1 cellular context compared by ENCODE assay signal in the genomic region with DNA sequence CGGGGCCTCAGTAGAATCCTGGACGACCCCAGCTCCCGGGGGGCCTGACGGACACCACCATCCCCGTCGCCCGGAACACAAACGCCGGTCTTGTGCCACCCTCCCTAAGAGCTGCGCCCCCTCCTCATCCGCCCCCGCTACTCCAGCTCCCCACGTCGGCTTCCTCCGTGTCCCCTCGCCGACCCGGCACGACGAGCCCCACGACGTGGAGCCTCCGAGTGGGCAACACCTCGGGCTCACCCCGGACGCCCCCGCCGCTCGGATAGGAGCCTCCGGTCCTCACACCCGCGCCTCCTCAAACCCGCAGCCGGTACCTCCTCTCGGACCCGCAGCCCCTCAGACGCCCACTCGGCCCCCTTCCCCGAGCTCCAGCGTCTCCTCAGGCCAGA.
A peak's percentile ranks its signal among the peaks of the same experiment; 100 is the strongest.
TF ChIP-seq lines count a peak whose summit lies in the region.

No MANE protein-coding gene starts in this region.

TF ChIP-seq in HepG2, 621 proteins besides CTCF, POLR2A, EP300 and RAD21 (continued from another document):
- TF ChIP-seq, protein P1, sequence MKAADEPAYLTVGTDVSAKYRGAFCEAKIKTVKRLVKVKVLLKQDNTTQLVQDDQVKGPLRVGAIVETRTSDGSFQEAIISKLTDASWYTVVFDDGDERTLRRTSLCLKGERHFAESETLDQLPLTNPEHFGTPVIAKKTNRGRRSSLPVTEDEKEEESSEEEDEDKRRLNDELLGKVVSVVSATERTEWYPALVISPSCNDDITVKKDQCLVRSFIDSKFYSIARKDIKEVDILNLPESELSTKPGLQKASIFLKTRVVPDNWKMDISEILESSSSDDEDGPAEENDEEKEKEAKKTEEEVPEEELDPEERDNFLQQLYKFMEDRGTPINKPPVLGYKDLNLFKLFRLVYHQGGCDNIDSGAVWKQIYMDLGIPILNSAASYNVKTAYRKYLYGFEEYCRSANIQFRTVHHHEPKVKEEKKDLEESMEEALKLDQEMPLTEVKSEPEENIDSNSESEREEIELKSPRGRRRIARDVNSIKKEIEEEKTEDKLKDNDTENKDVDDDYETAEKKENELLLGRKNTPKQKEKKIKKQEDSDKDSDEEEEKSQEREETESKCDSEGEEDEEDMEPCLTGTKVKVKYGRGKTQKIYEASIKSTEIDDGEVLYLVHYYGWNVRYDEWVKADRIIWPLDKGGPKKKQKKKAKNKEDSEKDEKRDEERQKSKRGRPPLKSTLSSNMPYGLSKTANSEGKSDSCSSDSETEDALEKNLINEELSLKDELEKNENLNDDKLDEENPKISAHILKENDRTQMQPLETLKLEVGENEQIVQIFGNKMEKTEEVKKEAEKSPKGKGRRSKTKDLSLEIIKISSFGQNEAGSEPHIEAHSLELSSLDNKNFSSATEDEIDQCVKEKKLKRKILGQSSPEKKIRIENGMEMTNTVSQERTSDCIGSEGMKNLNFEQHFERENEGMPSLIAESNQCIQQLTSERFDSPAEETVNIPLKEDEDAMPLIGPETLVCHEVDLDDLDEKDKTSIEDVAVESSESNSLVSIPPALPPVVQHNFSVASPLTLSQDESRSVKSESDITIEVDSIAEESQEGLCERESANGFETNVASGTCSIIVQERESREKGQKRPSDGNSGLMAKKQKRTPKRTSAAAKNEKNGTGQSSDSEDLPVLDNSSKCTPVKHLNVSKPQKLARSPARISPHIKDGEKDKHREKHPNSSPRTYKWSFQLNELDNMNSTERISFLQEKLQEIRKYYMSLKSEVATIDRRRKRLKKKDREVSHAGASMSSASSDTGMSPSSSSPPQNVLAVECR (CRISPR knock-in tag; IDR thresholded peaks at IDR 0.05; ENCODE audit: borderline replicate concordance) = no peak
- TF ChIP-seq POLR2AphosphoS5 (IDR thresholded peaks at IDR 0.05; ENCODE audit: low read depth, low read length) (no peak), ZFYVE20 (CRISPR knock-in tag; IDR thresholded peaks at IDR 0.05; ENCODE audit: borderline replicate concordance, low read depth) (no peak), ZNF484 (CRISPR knock-in tag; IDR thresholded peaks at IDR 0.05; ENCODE audit: borderline replicate concordance, low read depth) (no peak), RXRB (CRISPR knock-in tag; IDR thresholded peaks at IDR 0.05; ENCODE audit: borderline replicate concordance) (no peak), SRSF1 (optimal IDR thresholded peaks at IDR 0.05; ENCODE audit: low read depth, low read length) (no peak), ASH2L (IDR thresholded peaks at IDR 0.05; ENCODE audit: insufficient read length, low read depth, low read length) (no peak), ZNF598 (CRISPR knock-in tag; IDR thresholded peaks at IDR 0.05; ENCODE audit: borderline replicate concordance) (0 out of 2 replicates have a peak, but pooled peaks have one; percentile 2), ZNF124 (CRISPR knock-in tag; IDR thresholded peaks at IDR 0.05) (no peak), ZNF777 (CRISPR knock-in tag; IDR thresholded peaks at IDR 0.05) (no peak), ARNT (IDR thresholded peaks at IDR 0.05) (no peak), PHF8 (CRISPR knock-in tag; IDR thresholded peaks at IDR 0.05) (no peak), AGO2 (optimal IDR thresholded peaks at IDR 0.05; ENCODE audit: low read depth, low read length) (peak; percentile 23), IKZF4 (CRISPR knock-in tag; IDR thresholded peaks at IDR 0.05; ENCODE audit: borderline replicate concordance, low read depth, not compliant biosample characterization) (no peak), SOX5 (CRISPR knock-in tag; IDR thresholded peaks at IDR 0.05; ENCODE audit: borderline replicate concordance) (no peak), ZNF274 (CRISPR knock-in tag; IDR thresholded peaks at IDR 0.05) (0 out of 2 replicates have a peak, but pooled peaks have one; percentile 25), ZFP90 (CRISPR knock-in tag; IDR thresholded peaks at IDR 0.05; ENCODE audit: borderline replicate concordance) (no peak), ZNF556 (CRISPR knock-in tag; IDR thresholded peaks at IDR 0.05; ENCODE audit: borderline replicate concordance) (no peak), STAT5B (CRISPR knock-in tag; IDR thresholded peaks at IDR 0.05) (no peak), KLF16 (CRISPR knock-in tag; IDR thresholded peaks at IDR 0.05) (no peak), ZNF589 (CRISPR knock-in tag; conservative IDR thresholded peaks at IDR 0.05) (no peak), ZNF20 (CRISPR knock-in tag; IDR thresholded peaks at IDR 0.05) (no peak), ZSCAN12 (CRISPR knock-in tag; IDR thresholded peaks at IDR 0.05) (no peak), ZNF354B (CRISPR knock-in tag; IDR thresholded peaks at IDR 0.05) (no peak), WIZ (CRISPR knock-in tag; IDR thresholded peaks at IDR 0.05) (no peak), PCBP1 (IDR thresholded peaks at IDR 0.05; ENCODE audit: borderline replicate concordance, low read depth, low read length) (0 out of 2 replicates have a peak, but pooled peaks have one; percentile 2), TCF7 (IDR thresholded peaks at IDR 0.05; ENCODE audit: low read depth) (no peak), MED13 (CRISPR knock-in tag; IDR thresholded peaks at IDR 0.05) (no peak)
- TF ChIP-seq, protein P2, sequence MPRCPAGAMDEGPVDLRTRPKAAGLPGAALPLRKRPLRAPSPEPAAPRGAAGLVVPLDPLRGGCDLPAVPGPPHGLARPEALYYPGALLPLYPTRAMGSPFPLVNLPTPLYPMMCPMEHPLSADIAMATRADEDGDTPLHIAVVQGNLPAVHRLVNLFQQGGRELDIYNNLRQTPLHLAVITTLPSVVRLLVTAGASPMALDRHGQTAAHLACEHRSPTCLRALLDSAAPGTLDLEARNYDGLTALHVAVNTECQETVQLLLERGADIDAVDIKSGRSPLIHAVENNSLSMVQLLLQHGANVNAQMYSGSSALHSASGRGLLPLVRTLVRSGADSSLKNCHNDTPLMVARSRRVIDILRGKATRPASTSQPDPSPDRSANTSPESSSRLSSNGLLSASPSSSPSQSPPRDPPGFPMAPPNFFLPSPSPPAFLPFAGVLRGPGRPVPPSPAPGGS (CRISPR knock-in tag; IDR thresholded peaks at IDR 0.05) = no peak
- TF ChIP-seq, protein P3, sequence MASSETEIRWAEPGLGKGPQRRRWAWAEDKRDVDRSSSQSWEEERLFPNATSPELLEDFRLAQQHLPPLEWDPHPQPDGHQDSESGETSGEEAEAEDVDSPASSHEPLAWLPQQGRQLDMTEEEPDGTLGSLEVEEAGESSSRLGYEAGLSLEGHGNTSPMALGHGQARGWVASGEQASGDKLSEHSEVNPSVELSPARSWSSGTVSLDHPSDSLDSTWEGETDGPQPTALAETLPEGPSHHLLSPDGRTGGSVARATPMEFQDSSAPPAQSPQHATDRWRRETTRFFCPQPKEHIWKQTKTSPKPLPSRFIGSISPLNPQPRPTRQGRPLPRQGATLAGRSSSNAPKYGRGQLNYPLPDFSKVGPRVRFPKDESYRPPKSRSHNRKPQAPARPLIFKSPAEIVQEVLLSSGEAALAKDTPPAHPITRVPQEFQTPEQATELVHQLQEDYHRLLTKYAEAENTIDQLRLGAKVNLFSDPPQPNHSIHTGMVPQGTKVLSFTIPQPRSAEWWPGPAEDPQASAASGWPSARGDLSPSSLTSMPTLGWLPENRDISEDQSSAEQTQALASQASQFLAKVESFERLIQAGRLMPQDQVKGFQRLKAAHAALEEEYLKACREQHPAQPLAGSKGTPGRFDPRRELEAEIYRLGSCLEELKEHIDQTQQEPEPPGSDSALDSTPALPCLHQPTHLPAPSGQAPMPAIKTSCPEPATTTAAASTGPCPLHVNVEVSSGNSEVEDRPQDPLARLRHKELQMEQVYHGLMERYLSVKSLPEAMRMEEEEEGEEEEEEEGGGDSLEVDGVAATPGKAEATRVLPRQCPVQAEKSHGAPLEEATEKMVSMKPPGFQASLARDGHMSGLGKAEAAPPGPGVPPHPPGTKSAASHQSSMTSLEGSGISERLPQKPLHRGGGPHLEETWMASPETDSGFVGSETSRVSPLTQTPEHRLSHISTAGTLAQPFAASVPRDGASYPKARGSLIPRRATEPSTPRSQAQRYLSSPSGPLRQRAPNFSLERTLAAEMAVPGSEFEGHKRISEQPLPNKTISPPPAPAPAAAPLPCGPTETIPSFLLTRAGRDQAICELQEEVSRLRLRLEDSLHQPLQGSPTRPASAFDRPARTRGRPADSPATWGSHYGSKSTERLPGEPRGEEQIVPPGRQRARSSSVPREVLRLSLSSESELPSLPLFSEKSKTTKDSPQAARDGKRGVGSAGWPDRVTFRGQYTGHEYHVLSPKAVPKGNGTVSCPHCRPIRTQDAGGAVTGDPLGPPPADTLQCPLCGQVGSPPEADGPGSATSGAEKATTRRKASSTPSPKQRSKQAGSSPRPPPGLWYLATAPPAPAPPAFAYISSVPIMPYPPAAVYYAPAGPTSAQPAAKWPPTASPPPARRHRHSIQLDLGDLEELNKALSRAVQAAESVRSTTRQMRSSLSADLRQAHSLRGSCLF (CRISPR knock-in tag; IDR thresholded peaks at IDR 0.05; ENCODE audit: borderline replicate concordance) = no peak
- TF ChIP-seq, protein P4, sequence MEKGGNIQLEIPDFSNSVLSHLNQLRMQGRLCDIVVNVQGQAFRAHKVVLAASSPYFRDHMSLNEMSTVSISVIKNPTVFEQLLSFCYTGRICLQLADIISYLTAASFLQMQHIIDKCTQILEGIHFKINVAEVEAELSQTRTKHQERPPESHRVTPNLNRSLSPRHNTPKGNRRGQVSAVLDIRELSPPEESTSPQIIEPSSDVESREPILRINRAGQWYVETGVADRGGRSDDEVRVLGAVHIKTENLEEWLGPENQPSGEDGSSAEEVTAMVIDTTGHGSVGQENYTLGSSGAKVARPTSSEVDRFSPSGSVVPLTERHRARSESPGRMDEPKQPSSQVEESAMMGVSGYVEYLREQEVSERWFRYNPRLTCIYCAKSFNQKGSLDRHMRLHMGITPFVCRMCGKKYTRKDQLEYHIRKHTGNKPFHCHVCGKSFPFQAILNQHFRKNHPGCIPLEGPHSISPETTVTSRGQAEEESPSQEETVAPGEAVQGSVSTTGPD (CRISPR knock-in tag; IDR thresholded peaks at IDR 0.05) = no peak
- TF ChIP-seq, protein P5, sequence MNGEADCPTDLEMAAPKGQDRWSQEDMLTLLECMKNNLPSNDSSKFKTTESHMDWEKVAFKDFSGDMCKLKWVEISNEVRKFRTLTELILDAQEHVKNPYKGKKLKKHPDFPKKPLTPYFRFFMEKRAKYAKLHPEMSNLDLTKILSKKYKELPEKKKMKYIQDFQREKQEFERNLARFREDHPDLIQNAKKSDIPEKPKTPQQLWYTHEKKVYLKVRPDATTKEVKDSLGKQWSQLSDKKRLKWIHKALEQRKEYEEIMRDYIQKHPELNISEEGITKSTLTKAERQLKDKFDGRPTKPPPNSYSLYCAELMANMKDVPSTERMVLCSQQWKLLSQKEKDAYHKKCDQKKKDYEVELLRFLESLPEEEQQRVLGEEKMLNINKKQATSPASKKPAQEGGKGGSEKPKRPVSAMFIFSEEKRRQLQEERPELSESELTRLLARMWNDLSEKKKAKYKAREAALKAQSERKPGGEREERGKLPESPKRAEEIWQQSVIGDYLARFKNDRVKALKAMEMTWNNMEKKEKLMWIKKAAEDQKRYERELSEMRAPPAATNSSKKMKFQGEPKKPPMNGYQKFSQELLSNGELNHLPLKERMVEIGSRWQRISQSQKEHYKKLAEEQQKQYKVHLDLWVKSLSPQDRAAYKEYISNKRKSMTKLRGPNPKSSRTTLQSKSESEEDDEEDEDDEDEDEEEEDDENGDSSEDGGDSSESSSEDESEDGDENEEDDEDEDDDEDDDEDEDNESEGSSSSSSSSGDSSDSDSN (CRISPR knock-in tag; IDR thresholded peaks at IDR 0.05) = peak; percentile 4; the same call in 1 of the 2 replicates
TF ChIP-seq in HepG2: peak in this region for 6.
